12 cellular contexts compared by ENCODE assay signal in the genomic region with DNA sequence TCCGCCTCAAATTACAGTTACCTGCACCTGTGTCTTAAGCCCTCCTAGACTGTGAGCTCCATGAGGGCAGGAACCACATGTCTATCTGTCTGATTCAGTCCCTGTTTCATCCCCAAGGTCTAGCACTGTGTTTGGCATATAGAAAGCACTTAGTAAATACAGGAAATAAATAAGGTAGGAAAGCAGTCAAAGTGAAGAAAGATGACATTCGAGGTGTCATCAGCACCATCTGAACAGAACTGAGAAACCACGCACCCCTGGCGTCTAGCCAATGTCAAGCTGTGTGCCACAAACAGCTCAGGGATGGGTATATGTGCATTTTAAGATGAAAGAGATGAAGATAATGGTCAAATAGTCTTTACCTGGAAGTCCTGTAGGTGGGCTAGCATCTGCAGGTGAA.
DNase-seq lines count a peak whose midpoint lies in the region; ATAC-seq and TF ChIP-seq lines count a peak whose summit lies in the region.
"Had no signal": no experiment of that assay in that cellular context is flagged by ENCODE, and none has a peak within 500 bp of the region (broad histone marks: within the 10 kb centered on the region; RNA-seq: fewer than 3 reads in every experiment).

No MANE protein-coding gene starts in this region.

- peaks cover 12% of the 10 kb centered on the region for H3K36me3 ChIP-seq in H7 (replicated peaks; ENCODE audit: control insufficient read depth, insufficient read depth, low read length)

- intact Hi-C loops in sciatic nerve (cut with DNase I), result no loop called here
- intact Hi-C loops in dorsolateral prefrontal cortex (cut with DNase I), result no loop called here

- peak; percentile 34 for DNase-seq in CD1c-positive myeloid dendritic cell (ENCODE audit: extremely low spot score)
- DNase-seq in activated effector memory CD4-positive, alpha-beta T cell treated with anti-CD3 and anti-CD28 coated beads, Interleukin-2, amount 50 U/mL, for 16 hours, result peak; percentile 85
- peak; percentile 41 to 57 for DNase-seq in stimulated activated CD4-positive, alpha-beta T cell treated with anti-CD3 and anti-CD28 coated beads, Interleukin-2, amount 100 ng/mL, for 48 hours
- no peak for DNase-seq in H7
- no peak for DNase-seq in sciatic nerve (ENCODE audit: low spot score)
- DNase-seq in dorsolateral prefrontal cortex, result no peak
- DNase-seq: NCI-H2171, testis had no signal

- ATAC-seq in activated CD4-positive, CD25-positive, alpha-beta regulatory T cell treated with anti-CD3 and anti-CD28 coated beads, Interleukin-2, amount 50 U/mL, for 24 hours, result peak; percentile 81 to 83
- no peak for ATAC-seq in sciatic nerve
- no peak for ATAC-seq in GM19035 (IDR thresholded peaks at IDR 0.05; ENCODE audit: unreplicated experiment)
- ATAC-seq: heart left ventricle had no signal

- no peak for TF ChIP-seq CTCF in dorsolateral prefrontal cortex (IDR thresholded peaks at IDR 0.05 in 54 of 56, conservative IDR thresholded peaks at IDR 0.05 in 2 of 56; ENCODE audit: low read depth in 1 of 56, partially characterized antibody in 56 of 56)

- H3K27me3 ChIP-seq in H7 (ENCODE audit: control insufficient read depth, insufficient read depth, low read length), result no peaks in the 10 kb centered on the region
- H3K27me3 ChIP-seq in dorsolateral prefrontal cortex, result no peaks in the 10 kb centered on the region
- H3K27me3 ChIP-seq: heart left ventricle, testis had no signal

- H3K4me3 ChIP-seq in H7 (ENCODE audit: insufficient read depth, low read depth, low read length) (no peak overlapping the region), dorsolateral prefrontal cortex (no peak overlapping the region)
- H3K4me3 ChIP-seq: heart left ventricle, testis had no signal

- no peak overlapping the region for H3K27ac ChIP-seq in dorsolateral prefrontal cortex
- H3K27ac ChIP-seq: HL-60, testis had no signal

Comparison
In these comparisons a context has a peak if more than half of its experiments do, and no peak if none do; other contexts are left out.
1. DNase-seq: peak in CD1c-positive myeloid dendritic cell (single experiment), activated effector memory CD4-positive, alpha-beta T cell treated with anti-CD3 and anti-CD28 coated beads, Interleukin-2, amount 50 U/mL, for 16 hours (single experiment) and stimulated activated CD4-positive, alpha-beta T cell treated with anti-CD3 and anti-CD28 coated beads, Interleukin-2, amount 100 ng/mL, for 48 hours (2 of 2); none in H7 (single experiment), sciatic nerve (single experiment) and dorsolateral prefrontal cortex (0 of 10).
2. ATAC-seq: peak in activated CD4-positive, CD25-positive, alpha-beta regulatory T cell treated with anti-CD3 and anti-CD28 coated beads, Interleukin-2, amount 50 U/mL, for 24 hours (2 of 2); none in sciatic nerve (single experiment) and GM19035 (single experiment).